13 cellular contexts compared by ENCODE assay signal in genomic region chr2:40957508-40957907, GRCh38.
DNase-seq lines count a peak whose midpoint lies in the region; ATAC-seq and TF ChIP-seq lines count a peak whose summit lies in the region.
"Had no signal": no experiment of that assay in that cellular context is flagged by ENCODE, and none has a peak within 500 bp of the region (broad histone marks: within the 10 kb centered on the region; RNA-seq: fewer than 3 reads in every experiment).

No MANE protein-coding gene starts in this region.

- H3K27ac ChIP-seq in HL-60 (replicated peaks) (peak overlapping the region; percentile 62), RWPE2 (ENCODE audit: poor library complexity, severe bottlenecking) (no peak overlapping the region), MM.1S (ENCODE audit: low read length) (no peak overlapping the region)
- H3K27ac ChIP-seq: psoas muscle, transverse colon had no signal

- peaks cover 15% of the 10 kb centered on the region for H3K4me1 Mint-ChIP-seq in CD14-positive monocyte
- no peaks in the 10 kb centered on the region for H3K4me1 Mint-ChIP-seq in activated T-helper 2 cell treated with anti-CD3 and anti-CD28 coated beads, Interferon-gamma antibody, Interleukin-2, Interleukin-4, amounts not matched to agents 10 μg/mL and 5 μg/mL and 100 μg/mL, durations not matched to agents 14 hours and 24 hours and 36 hours (ENCODE audit: low read depth)
- H3K4me1 Mint-ChIP-seq: central memory CD8-positive, alpha-beta T cell had no signal

- no peak overlapping the region for H3K4me3 ChIP-seq in HL-60 (replicated peaks; ENCODE audit: insufficient read depth, low read length)
- no peak overlapping the region for H3K4me3 ChIP-seq in RWPE2 (ENCODE audit: severe bottlenecking)
- no peak overlapping the region for H3K4me3 ChIP-seq in MM.1S (ENCODE audit: low read length)
- H3K4me3 ChIP-seq: psoas muscle, transverse colon had no signal

- peaks cover 12 to 34% (median 19%) of the 10 kb centered on the region in 7 donors for H3K9me3 Mint-ChIP-seq in CD14-positive monocyte
- no peaks in the 10 kb centered on the region for H3K9me3 Mint-ChIP-seq in activated T-helper 2 cell treated with anti-CD3 and anti-CD28 coated beads, Interferon-gamma antibody, Interleukin-2, Interleukin-4, amounts not matched to agents 10 μg/mL and 5 μg/mL and 100 μg/mL, durations not matched to agents 14 hours and 24 hours and 36 hours

- H3K36me3 ChIP-seq in RWPE2 (ENCODE audit: low read depth), result no peaks in the 10 kb centered on the region
- no peaks in the 10 kb centered on the region for H3K36me3 ChIP-seq in MM.1S (replicated peaks; ENCODE audit: insufficient read depth, low read length)
- H3K36me3 ChIP-seq: transverse colon had no signal

- H2AFZ ChIP-seq in MM.1S (ENCODE audit: low read length), result no peak overlapping the region

- H3K27me3 Mint-ChIP-seq in CD14-positive monocyte (ENCODE audit: low read depth in 3 of 3), result no peaks in the 10 kb centered on the region
- no peaks in the 10 kb centered on the region for H3K27me3 Mint-ChIP-seq in activated T-helper 2 cell treated with anti-CD3 and anti-CD28 coated beads, Interferon-gamma antibody, Interleukin-2, Interleukin-4, amounts not matched to agents 10 μg/mL and 5 μg/mL and 100 μg/mL, durations not matched to agents 14 hours and 24 hours and 36 hours (ENCODE audit: low read depth)
- H3K27me3 Mint-ChIP-seq: central memory CD8-positive, alpha-beta T cell had no signal

- TF ChIP-seq CTCF in CD14-positive monocyte (IDR thresholded peaks at IDR 0.05) (no peak), HL-60 (IDR thresholded peaks at IDR 0.05; ENCODE audit: insufficient read depth, low read length) (no peak), RWPE2 (IDR thresholded peaks at IDR 0.05; ENCODE audit: poor library complexity, severe bottlenecking) (no peak), MM.1S (IDR thresholded peaks at IDR 0.05; ENCODE audit: low read length) (no peak)

- ATAC-seq in RWPE2 (ENCODE audit: low read depth), result peak; percentile 51; the same call in 1 of the 3 replicates
- no peak for ATAC-seq in HG03159 (IDR thresholded peaks at IDR 0.05; ENCODE audit: unreplicated experiment)
- ATAC-seq: psoas muscle had no signal

- DNase-seq in CD14-positive monocyte (ENCODE audit: low spot score), result peak; percentile 59
- DNase-seq in HL-60 (ENCODE audit: low read depth in 1 of 2, low spot score in 1 of 2), result peak; percentile 90 to 96
- no peak for DNase-seq in RWPE2 (ENCODE audit: low spot score)
- peak; percentile 5 for DNase-seq in iris pigment epithelial cell (ENCODE audit: low read depth)
- no peak for DNase-seq in Ammon's horn (ENCODE audit: low spot score)
- no peak for DNase-seq in activated T-helper 2 cell treated with anti-CD3 and anti-CD28 coated beads, Interferon-gamma antibody, Interleukin-2, Interleukin-4, amounts not matched to agents 10 μg/mL and 5 μg/mL and 100 μg/mL, durations not matched to agents 14 hours and 24 hours and 36 hours (ENCODE audit: low spot score)
- DNase-seq in MM.1S, result no peak
- DNase-seq: activated effector memory CD4-positive, alpha-beta T cell treated with Interleukin-2 at 50 U/mL for 16 hours; NCI-H526; psoas muscle; transverse colon had no signal

- H3K36me3 Mint-ChIP-seq in CD14-positive monocyte, result peaks cover 0 to 3% of the 10 kb centered on the region in 2 donors
- no peaks in the 10 kb centered on the region for H3K36me3 Mint-ChIP-seq in activated T-helper 2 cell treated with anti-CD3 and anti-CD28 coated beads, Interferon-gamma antibody, Interleukin-2, Interleukin-4, amounts not matched to agents 10 μg/mL and 5 μg/mL and 100 μg/mL, durations not matched to agents 14 hours and 24 hours and 36 hours (ENCODE audit: low read depth)

- no peaks in the 10 kb centered on the region for H3K27me3 ChIP-seq in HL-60 (ENCODE audit: insufficient read depth, poor library complexity, severe bottlenecking)
- no peaks in the 10 kb centered on the region for H3K27me3 ChIP-seq in RWPE2 (ENCODE audit: insufficient read depth, poor library complexity, severe bottlenecking)
- no peaks in the 10 kb centered on the region for H3K27me3 ChIP-seq in MM.1S (replicated peaks; ENCODE audit: insufficient read depth, low read length)
- H3K27me3 ChIP-seq: transverse colon had no signal

- peak overlapping the region; percentile 75 to 92 (median 88) for H3K27ac Mint-ChIP-seq in CD14-positive monocyte
- H3K27ac Mint-ChIP-seq in activated T-helper 2 cell treated with anti-CD3 and anti-CD28 coated beads, Interferon-gamma antibody, Interleukin-2, Interleukin-4, amounts not matched to agents 10 μg/mL and 5 μg/mL and 100 μg/mL, durations not matched to agents 14 hours and 24 hours and 36 hours, result no peak overlapping the region

- H3K9me3 ChIP-seq in RWPE2 (ENCODE audit: severe bottlenecking), result no peaks in the 10 kb centered on the region
- no peaks in the 10 kb centered on the region for H3K9me3 ChIP-seq in MM.1S (replicated peaks; ENCODE audit: insufficient read depth, low read length)
- H3K9me3 ChIP-seq: psoas muscle, transverse colon had no signal

- no peak overlapping the region for H3K4me2 ChIP-seq in MM.1S (ENCODE audit: low read depth, low read length)

- H4K20me1 ChIP-seq in MM.1S (ENCODE audit: insufficient read depth, low read length), result no peaks in the 10 kb centered on the region

- H3K4me1 ChIP-seq in RWPE2 (ENCODE audit: insufficient read depth, poor library complexity, severe bottlenecking), result no peaks in the 10 kb centered on the region
- no peaks in the 10 kb centered on the region for H3K4me1 ChIP-seq in MM.1S (ENCODE audit: low read length)
- H3K4me1 ChIP-seq: psoas muscle, transverse colon had no signal

- H3K4me3 Mint-ChIP-seq in CD14-positive monocyte, result no peak overlapping the region
- H3K4me3 Mint-ChIP-seq in activated T-helper 2 cell treated with anti-CD3 and anti-CD28 coated beads, Interferon-gamma antibody, Interleukin-2, Interleukin-4, amounts not matched to agents 10 μg/mL and 5 μg/mL and 100 μg/mL, durations not matched to agents 14 hours and 24 hours and 36 hours (ENCODE audit: low read depth), result no peak overlapping the region
- H3K4me3 Mint-ChIP-seq: central memory CD8-positive, alpha-beta T cell had no signal

- intact Hi-C loops in CD14-positive monocyte (cut with micrococcal nuclease), result no loop called here
- intact Hi-C loops in activated T-helper 2 cell treated with anti-CD3 and anti-CD28 coated beads, Interferon-gamma antibody, Interleukin-2, Interleukin-4, amounts not matched to agents 10 μg/mL and 5 μg/mL and 100 μg/mL, durations not matched to agents 14 hours and 24 hours and 36 hours (cut with micrococcal nuclease), result no loop called here

- H3K9me2 ChIP-seq in MM.1S (replicated peaks; ENCODE audit: insufficient read depth, low read length), result no peaks in the 10 kb centered on the region

- H3K9ac ChIP-seq in MM.1S (ENCODE audit: low read length), result no peak overlapping the region

- no peaks in the 10 kb centered on the region for H3F3A ChIP-seq in MM.1S (ENCODE audit: insufficient read depth, low read length)

- no peaks in the 10 kb centered on the region for H3K79me2 ChIP-seq in MM.1S (ENCODE audit: low read length)

Comparison
In these comparisons a context has a peak if more than half of its experiments do, and no peak if none do; other contexts are left out.
1. DNase-seq: peak in CD14-positive monocyte (single experiment), HL-60 (2 of 2) and iris pigment epithelial cell (single experiment); none in RWPE2 (single experiment), Ammon's horn (single experiment), activated T-helper 2 cell treated with anti-CD3 and anti-CD28 coated beads, Interferon-gamma antibody, Interleukin-2, Interleukin-4, amounts not matched to agents 10 μg/mL and 5 μg/mL and 100 μg/mL, durations not matched to agents 14 hours and 24 hours and 36 hours (single experiment) and MM.1S (single experiment).